ENCODE assay signal across 9 cellular contexts in the genomic region with DNA sequence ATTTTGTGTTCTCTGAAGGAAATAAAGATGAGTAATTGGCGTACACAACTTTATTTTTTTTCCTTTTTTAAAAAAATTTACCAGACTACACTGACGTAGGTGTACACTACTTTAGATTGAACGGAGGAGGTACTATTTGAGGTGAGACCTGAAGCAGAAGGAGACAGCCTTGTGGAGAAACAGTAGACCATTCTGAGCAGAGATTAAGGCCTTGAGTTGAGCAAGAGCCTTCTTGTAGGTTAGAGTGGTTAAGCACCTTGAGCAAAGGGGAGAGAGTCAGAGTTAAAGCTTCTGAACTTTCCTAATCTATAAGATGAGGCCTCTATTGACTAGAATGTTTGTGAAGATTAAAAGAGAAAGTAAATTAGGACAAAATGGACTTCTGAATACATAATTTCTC. TPM values are rescaled to one million over a fixed set of nuclear protein-coding genes. Genes with fewer than 3 reads are reported as not detected.
DNase-seq lines count a peak whose midpoint lies in the region; TF ChIP-seq lines count a peak whose summit lies in the region.
"Had no signal": no experiment of that assay in that cellular context is flagged by ENCODE, and none has a peak within 500 bp of the region (broad histone marks: within the 10 kb centered on the region; RNA-seq: fewer than 3 reads in every experiment).

No MANE protein-coding gene starts in this region.

- peak overlapping the region; percentile 77 for H3K4me3 ChIP-seq in NB4 (ENCODE audit: low read depth, low read length)
- H3K4me3 ChIP-seq in coronary artery = peak overlapping the region; percentile 75
- peak overlapping the region; percentile 17 to 34 for H3K4me3 ChIP-seq in neutrophil (ENCODE audit: low read depth in 1 of 2, low read length in 1 of 2)

- H3K4me1 ChIP-seq in ES-I3 (ENCODE audit: insufficient read depth, low read length) = peaks cover 6% of the 10 kb centered on the region; the same call in 1 of the 2 replicates
- peaks cover 61 to 70% of the 10 kb centered on the region in 2 experiments for H3K4me1 ChIP-seq in neutrophil (ENCODE audit: control insufficient read depth in 1 of 2, insufficient read depth in 1 of 2, low read depth in 1 of 2, low read length in 1 of 2)

- TF ChIP-seq CTCF in NB4 (IDR thresholded peaks at IDR 0.05; ENCODE audit: low read depth, low read length) (no peak), coronary artery (IDR thresholded peaks at IDR 0.05) (no peak), neutrophil (IDR thresholded peaks at IDR 0.05) (no peak)

- H3K27ac ChIP-seq in coronary artery (no peak overlapping the region), neutrophil (peak overlapping the region; percentile 66)

- H3K9me3 ChIP-seq in ES-I3 (ENCODE audit: control insufficient read depth, insufficient read depth, low read length) (no peaks in the 10 kb centered on the region), neutrophil (no peaks in the 10 kb centered on the region)

- no peaks in the 10 kb centered on the region for H3K27me3 ChIP-seq in neutrophil

- H3K9ac ChIP-seq in ES-I3 (ENCODE audit: low read depth, low read length) = peak overlapping the region; percentile 96; the same call in 1 of the 2 replicates

- DNase-seq in NB4 (ENCODE audit: low read depth) (peak; percentile 41), coronary artery (ENCODE audit: low spot score) (no peak), H4 (ENCODE audit: low spot score) (no peak), SKM-1 (lab: John Stamatoyannopoulos, UW; ENCODE audit: unreplicated experiment) (no peak)
- DNase-seq in stimulated activated CD4-positive, alpha-beta T cell treated with anti-CD3 and anti-CD28 coated beads, Interleukin-12 subunit alpha, Interleukin-12 subunit beta, amount 100 ng/mL, for 4 hours = no peak
- no peak for DNase-seq in activated CD8-positive, alpha-beta memory T cell treated with anti-CD3 and anti-CD28 coated beads, Interleukin-2, amount 50 U/mL, for 4 hours
- DNase-seq: amniotic stem cell had no signal

- H3K36me3 ChIP-seq in ES-I3 (ENCODE audit: insufficient read depth, low read length) (peaks cover 3% of the 10 kb centered on the region), neutrophil (peaks cover 7% of the 10 kb centered on the region)

- no peak for TF ChIP-seq POLR2A in NB4 (IDR thresholded peaks at IDR 0.05; ENCODE audit: extremely low read depth, insufficient read length)

RNA-seq across cellular contexts. Expression of a gene that starts 2.5 kb away (rescaled TPM):
- 17.4 and 28.2 TPM in 2 replicates for total RNA-seq in H4 (2014; rRNA removed; shearing (Covaris generic))

RNA-seq across cellular contexts. Expression of a gene that starts 50.8 kb away (rescaled TPM):
- not detected in 2 replicates for total RNA-seq in H4 (2014; rRNA removed; shearing (Covaris generic))

Comparison
In these comparisons a context has a peak if more than half of its experiments do, and no peak if none do; other contexts are left out.
1. H3K4me3 ChIP-seq: peak in every context shown above with its lines; median percentile 77 in NB4; 75 in coronary artery; 26 in neutrophil.